Comparison of ENCODE assay signal across 33 cellular contexts in genomic region chr3:39454818-39455217, GRCh38. TPM values are rescaled to one million over a fixed set of nuclear protein-coding genes. Genes with fewer than 3 reads are reported as not detected.
"Had no signal": no experiment of that assay in that cellular context is flagged by ENCODE, and none has a peak within 500 bp of the region (broad histone marks: within the 10 kb centered on the region; RNA-seq: fewer than 3 reads in every experiment).

No MANE protein-coding gene starts in this region.

- H3K4me3 ChIP-seq: pancreas, psoas muscle, right lobe of liver, sigmoid colon, suprapubic skin, testis, tibial artery, transverse colon, upper lobe of right lung, vagina had no signal

- H3K27me3 ChIP-seq: neutrophil, pancreas, right lobe of liver, sigmoid colon, suprapubic skin, testis, transverse colon, upper lobe of right lung, vagina had no signal

- H3K4me3 Mint-ChIP-seq: naive thymus-derived CD4-positive, alpha-beta T cell; natural killer cell; nephron; neural crest cell; stimulated activated effector memory CD8-positive, alpha-beta T cell treated with anti-CD3 and anti-CD28 coated beads, Interleukin-12 subunit alpha, Interleukin-12 subunit beta, amount 100 ng/mL, for 72 hours; stimulated activated naive CD8-positive, alpha-beta T cell treated with anti-CD3 and anti-CD28 coated beads, Interleukin-15, amount 100 ng/mL, for 72 hours; type B pancreatic cell had no signal

- H3K27ac ChIP-seq: neutrophil, pancreas, psoas muscle, right lobe of liver, sigmoid colon, suprapubic skin, testis, tibial artery, upper lobe of right lung, vagina had no signal

- FAIRE-seq: pancreas, small intestine had no signal

- H3K4me1 Mint-ChIP-seq: naive thymus-derived CD4-positive, alpha-beta T cell; natural killer cell; nephron; neural crest cell; stimulated activated effector memory CD8-positive, alpha-beta T cell treated with anti-CD3 and anti-CD28 coated beads, Interleukin-12 subunit alpha, Interleukin-12 subunit beta, amount 100 ng/mL, for 72 hours; stimulated activated naive CD8-positive, alpha-beta T cell treated with anti-CD3 and anti-CD28 coated beads, Interleukin-15, amount 100 ng/mL, for 72 hours had no signal

- H3K36me3 Mint-ChIP-seq: naive thymus-derived CD4-positive, alpha-beta T cell; natural killer cell; stimulated activated effector memory CD8-positive, alpha-beta T cell treated with anti-CD3 and anti-CD28 coated beads, Interleukin-12 subunit alpha, Interleukin-12 subunit beta, amount 100 ng/mL, for 72 hours; type B pancreatic cell had no signal

- H3K4me1 ChIP-seq: pancreas, psoas muscle, right lobe of liver, sigmoid colon, suprapubic skin, testis, tibial artery, upper lobe of right lung, vagina had no signal

- DNase-seq: naive thymus-derived CD4-positive, alpha-beta T cell; natural killer cell; nucleus accumbens; pancreas; posterior cingulate gyrus; psoas muscle; right cardiac atrium; right lobe of liver; sigmoid colon; small intestine; stimulated activated CD4-positive, alpha-beta T cell treated with anti-CD3 and anti-CD28 coated beads, Interleukin-15, amount 100 ng/mL, for 24 hours; stimulated activated CD4-positive, alpha-beta T cell treated with anti-CD3 and anti-CD28 coated beads, Interleukin-2, amount 100 ng/mL, for 24 hours; stimulated activated CD4-positive, alpha-beta T cell treated with anti-CD3 and anti-CD28 coated beads, Interleukin-2, amount 100 ng/mL, for 48 hours; stimulated activated CD4-positive, alpha-beta T cell treated with anti-CD3 and anti-CD28 coated beads, Interleukin-4, amount 100 ng/mL, for 24 hours; stimulated activated naive CD4-positive, alpha-beta T cell; stimulated activated naive CD8-positive, alpha-beta T cell treated with anti-CD3 and anti-CD28 coated beads, Interleukin-15, amount 100 ng/mL, for 72 hours; stimulated activated naive CD8-positive, alpha-beta T cell treated with anti-CD3 and anti-CD28 coated beads, Interleukin-15, Interleukin-2, amounts not matched to agents 100 U/mL and 50 U/mL, for 24 hours; substantia nigra; testis; tibial artery; transverse colon; upper lobe of right lung had no signal

- ATAC-seq: naive thymus-derived CD4-positive, alpha-beta T cell; natural killer cell; pancreas; psoas muscle; right cardiac atrium; right lobe of liver; stimulated activated effector memory CD8-positive, alpha-beta T cell treated with anti-CD3 and anti-CD28 coated beads, Interleukin-12 subunit alpha, Interleukin-12 subunit beta, amount 100 ng/mL, for 72 hours; stimulated activated naive CD8-positive, alpha-beta T cell treated with anti-CD3 and anti-CD28 coated beads, Interleukin-15, amount 100 ng/mL, for 72 hours; stimulated activated naive CD8-positive, alpha-beta T cell treated with anti-CD3 and anti-CD28 coated beads, Interleukin-15, Interleukin-2, amounts not matched to agents 100 U/mL and 50 U/mL, for 24 hours; upper lobe of right lung had no signal

- H3K9me3 ChIP-seq: neutrophil, pancreas, psoas muscle, right lobe of liver, sigmoid colon, suprapubic skin, testis, tibial artery, transverse colon, upper lobe of right lung, vagina had no signal

- H3K27me3 Mint-ChIP-seq: progenitor cell of endocrine pancreas; stimulated activated naive CD8-positive, alpha-beta T cell treated with anti-CD3 and anti-CD28 coated beads, Interleukin-15, amount 100 ng/mL, for 72 hours had no signal

- H3K9me3 Mint-ChIP-seq: naive thymus-derived CD4-positive, alpha-beta T cell; natural killer cell; nephron; neural crest cell; stimulated activated effector memory CD8-positive, alpha-beta T cell treated with anti-CD3 and anti-CD28 coated beads, Interleukin-12 subunit alpha, Interleukin-12 subunit beta, amount 100 ng/mL, for 72 hours; stimulated activated naive CD8-positive, alpha-beta T cell treated with anti-CD3 and anti-CD28 coated beads, Interleukin-15, amount 100 ng/mL, for 72 hours; type B pancreatic cell had no signal

- H3K36me3 ChIP-seq: neutrophil, pancreas, right lobe of liver, sigmoid colon, suprapubic skin, tibial artery, transverse colon, upper lobe of right lung, vagina had no signal

- H3K27ac Mint-ChIP-seq: naive thymus-derived CD4-positive, alpha-beta T cell; natural killer cell; nephron; progenitor cell of endocrine pancreas; stimulated activated effector memory CD8-positive, alpha-beta T cell treated with anti-CD3 and anti-CD28 coated beads, Interleukin-12 subunit alpha, Interleukin-12 subunit beta, amount 100 ng/mL, for 72 hours; type B pancreatic cell had no signal

RNA-seq across cellular contexts. Expression of gene MOBP, which starts 12.7 kb away (rescaled TPM):
- total RNA-seq: natural killer cell, neural crest cell, osteocyte, pancreas, progenitor cell of endocrine pancreas, psoas muscle, renal cortical epithelial cell, right lobe of liver, sigmoid colon, skeletal muscle tissue, suprapubic skin, upper lobe of right lung, vagina had no signal
- polyA plus RNA-seq: naive thymus-derived CD4-positive, alpha-beta T cell; pancreas had no signal
